27 cellular contexts compared by ENCODE assay signal in genomic region chr21:17745086-17745485, GRCh38.
"Had no signal": no experiment of that assay in that cellular context is flagged by ENCODE, and none has a peak within 500 bp of the region (broad histone marks: within the 10 kb centered on the region; RNA-seq: fewer than 3 reads in every experiment).

No MANE protein-coding gene starts in this region.

- H3K4me3 Mint-ChIP-seq: stimulated activated memory B cell treated with anti-CD40 and anti-IgM and Interleukin-4, amounts not matched to agents 10 μg/mL and 1 μg/mL and 100 μg/mL, for 72 hours; stimulated activated naive B cell treated with anti-CD40 and anti-IgM and Interleukin-4, amounts not matched to agents 10 μg/mL and 1 μg/mL and 100 μg/mL, for 72 hours; stimulated activated naive CD8-positive, alpha-beta T cell treated with anti-CD3 and anti-CD28 coated beads, Interleukin-15, amount 100 ng/mL, for 72 hours; stimulated activated naive CD8-positive, alpha-beta T cell treated with anti-CD3 and anti-CD28 coated beads, Interleukin-15, Interleukin-2, amounts not matched to agents 100 ng/mL and 50 ng/mL, for 24 hours; type B pancreatic cell had no signal

- H3K27me3 Mint-ChIP-seq: stimulated activated memory B cell treated with anti-CD40 and anti-IgM and Interleukin-4, amounts not matched to agents 10 μg/mL and 1 μg/mL and 100 μg/mL, for 72 hours; stimulated activated naive B cell treated with anti-CD40 and anti-IgM and Interleukin-4, amounts not matched to agents 10 μg/mL and 1 μg/mL and 100 μg/mL, for 72 hours; stimulated activated naive CD8-positive, alpha-beta T cell treated with anti-CD3 and anti-CD28 coated beads, Interleukin-15, amount 100 ng/mL, for 72 hours; stimulated activated naive CD8-positive, alpha-beta T cell treated with anti-CD3 and anti-CD28 coated beads, Interleukin-15, Interleukin-2, amounts not matched to agents 100 ng/mL and 50 ng/mL, for 24 hours; type B pancreatic cell had no signal

- H3K36me3 Mint-ChIP-seq: stimulated activated memory B cell treated with anti-CD40 and anti-IgM and Interleukin-4, amounts not matched to agents 10 μg/mL and 1 μg/mL and 100 μg/mL, for 72 hours; type B pancreatic cell had no signal

- H3K27me3 ChIP-seq: stomach, suprapubic skin, testis, thyroid gland, tibial artery, tibial nerve, transverse colon, upper lobe of left lung, upper lobe of right lung, uterus, vagina had no signal

- H3K27ac Mint-ChIP-seq: stimulated activated memory B cell treated with anti-CD40 and anti-IgM and Interleukin-4, amounts not matched to agents 10 μg/mL and 1 μg/mL and 100 μg/mL, for 72 hours; stimulated activated naive B cell treated with anti-CD40 and anti-IgM and Interleukin-4, amounts not matched to agents 10 μg/mL and 1 μg/mL and 100 μg/mL, for 72 hours; stimulated activated naive CD8-positive, alpha-beta T cell treated with anti-CD3 and anti-CD28 coated beads, Interleukin-15, amount 100 ng/mL, for 72 hours; stimulated activated naive CD8-positive, alpha-beta T cell treated with anti-CD3 and anti-CD28 coated beads, Interleukin-15, Interleukin-2, amounts not matched to agents 100 ng/mL and 50 ng/mL, for 24 hours; type B pancreatic cell had no signal

- H3K9me3 Mint-ChIP-seq: stimulated activated memory B cell treated with anti-CD40 and anti-IgM and Interleukin-4, amounts not matched to agents 10 μg/mL and 1 μg/mL and 100 μg/mL, for 72 hours had no signal

- H3K27ac ChIP-seq: stomach, suprapubic skin, testis, thoracic aorta, thyroid gland, tibial artery, tibial nerve, transverse colon, upper lobe of left lung, upper lobe of right lung, uterus, vagina had no signal

- H3K4me1 Mint-ChIP-seq: stimulated activated memory B cell treated with anti-CD40 and anti-IgM and Interleukin-4, amounts not matched to agents 10 μg/mL and 1 μg/mL and 100 μg/mL, for 72 hours had no signal

- H3K4me1 ChIP-seq: stomach, testis, thyroid gland, tibial artery, tibial nerve, transverse colon, upper lobe of left lung, upper lobe of right lung, uterus, vagina had no signal

- H3K4me3 ChIP-seq: stomach, suprapubic skin, testis, thoracic aorta, thyroid gland, tibial artery, tibial nerve, transverse colon, upper lobe of left lung, upper lobe of right lung, uterus, vagina had no signal

- H3K9me3 ChIP-seq: suprapubic skin, testis, thoracic aorta, thyroid gland, tibial artery, transverse colon, upper lobe of right lung, uterus, vagina had no signal

- ATAC-seq: stimulated activated memory B cell treated with anti-CD40 and anti-IgM and Interleukin-4, amounts not matched to agents 10 μg/mL and 1 μg/mL and 100 μg/mL, for 72 hours; stimulated activated naive B cell treated with anti-CD40 and anti-IgM and Interleukin-4, amounts not matched to agents 10 μg/mL and 1 μg/mL and 100 μg/mL, for 72 hours; stimulated activated naive CD8-positive, alpha-beta T cell treated with anti-CD3 and anti-CD28 coated beads, Interleukin-15, amount 100 ng/mL, for 72 hours; stimulated activated naive CD8-positive, alpha-beta T cell treated with anti-CD3 and anti-CD28 coated beads, Interleukin-15, Interleukin-2, amounts not matched to agents 100 U/mL and 50 U/mL, for 24 hours; upper lobe of right lung had no signal

- H3K36me3 ChIP-seq: stomach, suprapubic skin, thoracic aorta, thyroid gland, tibial artery, tibial nerve, transverse colon, upper lobe of left lung, upper lobe of right lung, uterus, vagina had no signal

- DNase-seq: stimulated activated CD4-positive, alpha-beta T cell treated with anti-CD3 and anti-CD28 coated beads, Interleukin-2, amount 100 ng/mL, for 24 hours; stimulated activated CD4-positive, alpha-beta T cell treated with anti-CD3 and anti-CD28 coated beads, Interleukin-2, amount 100 ng/mL, for 48 hours; stimulated activated CD4-positive, alpha-beta T cell treated with anti-CD3 and anti-CD28 coated beads, Interleukin-4, amount 100 ng/mL, for 1 hour; stimulated activated CD4-positive, alpha-beta T cell treated with anti-CD3 and anti-CD28 coated beads, Interleukin-4, amount 100 ng/mL, for 24 hours; stimulated activated CD4-positive, alpha-beta T cell treated with anti-CD3 and anti-CD28 coated beads, Interleukin-4, amount 100 ng/mL, for 4 hours; stimulated activated CD8-positive, alpha-beta memory T cell treated with anti-CD3 and anti-CD28 coated beads, Interleukin-4, amount 100 ng/mL, for 48 hours; stimulated activated naive B cell treated with anti-CD40 and anti-IgM and Interleukin-4, amounts not matched to agents 10 μg/mL and 1 μg/mL and 100 μg/mL, for 72 hours; stimulated activated naive CD4-positive, alpha-beta T cell; stimulated activated naive CD4-positive, alpha-beta T cell treated with Interleukin-2 at 50 U/mL for 16 hours; stimulated activated naive CD8-positive, alpha-beta T cell treated with anti-CD3 and anti-CD28 coated beads, Interleukin-15, amount 100 ng/mL, for 72 hours; stimulated activated naive CD8-positive, alpha-beta T cell treated with anti-CD3 and anti-CD28 coated beads, Interleukin-15, Interleukin-2, amounts not matched to agents 100 U/mL and 50 U/mL, for 24 hours; stomach; substantia nigra; testis; thyroid gland; tibial artery; transverse colon; upper lobe of right lung; uterus had no signal
